Comparison of ENCODE assay signal across 8 cellular contexts in genomic region chr12:7188557-7189397, GRCh38. TPM values are rescaled to one million over a fixed set of nuclear protein-coding genes. Genes with fewer than 3 reads are reported as not detected.
DNase-seq lines count a peak whose midpoint lies in the region; ATAC-seq and TF ChIP-seq lines count a peak whose summit lies in the region.

No MANE protein-coding gene starts in this region.

- peaks cover 0 to 2% of the 10 kb centered on the region in 2 donors for H3K36me3 ChIP-seq in stomach smooth muscle (ENCODE audit: control insufficient read depth in 2 of 2, insufficient read depth in 2 of 2, low read length in 2 of 2)

- H3K36me3 Mint-ChIP-seq in neural crest cell (ENCODE audit: low read depth) = peaks cover 6% of the 10 kb centered on the region

- no peaks in the 10 kb centered on the region for H3K9me3 Mint-ChIP-seq in neural crest cell

- H3K4me1 ChIP-seq in foreskin keratinocyte (peaks cover 3% of the 10 kb centered on the region), stomach smooth muscle (ENCODE audit: control insufficient read depth, insufficient read depth, low read length) (peaks cover 22% of the 10 kb centered on the region)

- TF ChIP-seq EP300 in Ishikawa (IDR thresholded peaks at IDR 0.05; ENCODE audit: borderline replicate concordance) = no peak

- peak overlapping the region; percentile 93 for H3K4me3 Mint-ChIP-seq in neural crest cell

- TF ChIP-seq RAD21 in Ishikawa (IDR thresholded peaks at IDR 0.05; ENCODE audit: low read depth) = peak; percentile 79

- peak overlapping the region; percentile 98 to 99 for H3K9ac ChIP-seq in stomach smooth muscle (ENCODE audit: low read length in 2 of 2)

- no peaks in the 10 kb centered on the region for H3K9me3 ChIP-seq in stomach smooth muscle (ENCODE audit: control insufficient read depth in 2 of 2, low read length in 2 of 2)

- peaks cover 27% of the 10 kb centered on the region for H3K4me1 Mint-ChIP-seq in neural crest cell

- DNase-seq in D341Med (ENCODE audit: low spot score) (peak; percentile 83), RPMI8226 (peak; percentile 67), activated gamma-delta T cell treated with Interleukin-2 at 50 U/mL for 16 hours (peak; percentile 53), foreskin keratinocyte (peak; percentile 49 to 76), neural crest cell (ENCODE audit: low read depth, low spot score) (peak; percentile 53)

- H3K27me3 ChIP-seq in foreskin keratinocyte (no peaks in the 10 kb centered on the region), stomach smooth muscle (ENCODE audit: control insufficient read depth in 1 of 2, insufficient read depth in 2 of 2, low read length in 2 of 2) (no peaks in the 10 kb centered on the region)

- H3K27me3 Mint-ChIP-seq in neural crest cell (ENCODE audit: low read depth) = no peaks in the 10 kb centered on the region

- ATAC-seq in GM21528 (IDR thresholded peaks at IDR 0.05; ENCODE audit: low FRiP score, unreplicated experiment) = peak; percentile 31
- ATAC-seq in foreskin keratinocyte = peak; percentile 78

- peak overlapping the region; percentile 95 to 96 for H3K4me3 ChIP-seq in stomach smooth muscle (ENCODE audit: low read length in 2 of 2)

- TF ChIP-seq CTCF in foreskin keratinocyte (conservative IDR thresholded peaks at IDR 0.05) (peak; percentile 85), neural crest cell (conservative IDR thresholded peaks at IDR 0.05) (peak; percentile 75)

- H3K27ac ChIP-seq in foreskin keratinocyte = peak overlapping the region; percentile 43
- H3K27ac ChIP-seq in stomach smooth muscle (ENCODE audit: low read length) = peak overlapping the region; percentile 94

- H3K27ac Mint-ChIP-seq in neural crest cell (ENCODE audit: unreplicated experiment) = peak overlapping the region; percentile 95

TF ChIP-seq in Ishikawa, 13 proteins besides CTCF, POLR2A, EP300 and RAD21:
- TF ChIP-seq CEBPB (IDR thresholded peaks at IDR 0.05) (no peak), USF1 (IDR thresholded peaks at IDR 0.05) (no peak), TAF1 (IDR thresholded peaks at IDR 0.05; ENCODE audit: low read depth) (no peak), EGR1 (IDR thresholded peaks at IDR 0.05) (peak; percentile 88), REST (IDR thresholded peaks at IDR 0.05; ENCODE audit: low read depth) (no peak), TCF12 (IDR thresholded peaks at IDR 0.05; ENCODE audit: low read depth) (no peak), MAX (IDR thresholded peaks at IDR 0.05) (no peak; the same call in 1 of the 2 replicates), NFIC (IDR thresholded peaks at IDR 0.05) (no peak), YY1 (IDR thresholded peaks at IDR 0.05; ENCODE audit: low read depth) (no peak), ZBTB7A (IDR thresholded peaks at IDR 0.05; ENCODE audit: low read depth) (0 out of 2 replicates have a peak, but pooled peaks have one; percentile 42), CREB1 (IDR thresholded peaks at IDR 0.05; ENCODE audit: low read depth) (0 out of 2 replicates have a peak, but pooled peaks have one; percentile 3), TEAD4 (IDR thresholded peaks at IDR 0.05) (no peak), FOXM1 (IDR thresholded peaks at IDR 0.05; ENCODE audit: borderline replicate concordance, low read depth) (no peak)

RNA-seq across cellular contexts. Expression of gene PEX5, which starts 0.7 kb away (rescaled TPM):
- total RNA-seq in foreskin keratinocyte (20.1 and 23.3 TPM in 2 replicates), neural crest cell (40.2 and 42.2 TPM in 2 replicates)
- polyA plus RNA-seq in foreskin keratinocyte = 10.6 and 12.6 TPM in 2 replicates

RNA-seq across cellular contexts. Expression of gene CLSTN3, which starts 58.6 kb away (rescaled TPM):
- total RNA-seq in foreskin keratinocyte = 5.7 and 6.7 TPM in 2 replicates
- polyA plus RNA-seq in foreskin keratinocyte = 6.1 and 6.7 TPM in 2 replicates
- 28.2 and 30.4 TPM in 2 replicates for total RNA-seq in neural crest cell

Comparison
In these comparisons a context has a peak if more than half of its experiments do, and no peak if none do; other contexts are left out.
1. Peak in every context shown above with its lines: DNase-seq, ATAC-seq, H3K4me3 ChIP-seq and H3K27ac ChIP-seq.